ENCODE assay signal across 12 cellular contexts in genomic region chr17:3770471-3770870, GRCh38. TPM values are rescaled to one million over a fixed set of nuclear protein-coding genes. Genes with fewer than 3 reads are reported as not detected.
DNase-seq lines count a peak whose midpoint lies in the region; ATAC-seq, FAIRE-seq and TF ChIP-seq lines count a peak whose summit lies in the region.
"Had no signal": no experiment of that assay in that cellular context is flagged by ENCODE, and none has a peak within 500 bp of the region (broad histone marks: within the 10 kb centered on the region; RNA-seq: fewer than 3 reads in every experiment).

No MANE protein-coding gene starts in this region.

- H3K27ac ChIP-seq in GM12878 (ENCODE audit: control insufficient read depth, insufficient read depth) (no peak overlapping the region), neuronal stem cell (replicated peaks; ENCODE audit: low read length) (no peak overlapping the region), GM23248 (no peak overlapping the region)

- H4K20me1 ChIP-seq in Loucy (ENCODE audit: insufficient read depth, low read length, poor library complexity, severe bottlenecking) (no peaks in the 10 kb centered on the region), GM12878 (ENCODE audit: control insufficient read depth, insufficient read depth) (no peaks in the 10 kb centered on the region), GM23248 (ENCODE audit: insufficient read depth) (no peaks in the 10 kb centered on the region)

- H2AFZ ChIP-seq in Loucy (ENCODE audit: low read length) (peak overlapping the region; percentile 33), GM12878 (ENCODE audit: control insufficient read depth, low read depth, low read length) (peak overlapping the region; percentile 61), neuronal stem cell (ENCODE audit: low read length) (peak overlapping the region; percentile 87), GM23248 (no peak overlapping the region)

- POLR2A ChIA-PET in GM12878 (lab: Charles Lee): no interaction called here

- peaks cover 13% of the 10 kb centered on the region for H3F3A ChIP-seq in Loucy (ENCODE audit: low read depth)
- H3F3A ChIP-seq in GM23248 (ENCODE audit: insufficient read depth): no peaks in the 10 kb centered on the region

- no peak overlapping the region for H2BK12ac ChIP-seq in neuronal stem cell (ENCODE audit: low read length)

- no peak overlapping the region for H4K8ac ChIP-seq in neuronal stem cell (ENCODE audit: low read depth, low read length)

- peak; percentile 64 for ATAC-seq in GM12878
- ATAC-seq in HG02970 (IDR thresholded peaks at IDR 0.05; ENCODE audit: low FRiP score, unreplicated experiment): no peak

- no TSS peak for BruUV-seq in GM12878 (replicated peaks; lab: Mats Ljungman, UMichigan)

- no peaks in the 10 kb centered on the region for H3K9me3 ChIP-seq in Loucy (ENCODE audit: insufficient read depth, low read depth, low read length)
- no peaks in the 10 kb centered on the region; the same call in 2 of the 3 replicates for H3K9me3 ChIP-seq in GM12878 (replicated peaks; ENCODE audit: control insufficient read depth, insufficient read depth, low read length)
- peaks cover 0 to 2% of the 10 kb centered on the region in 2 donors for H3K9me3 ChIP-seq in neuronal stem cell (replicated peaks in 1 of 2; ENCODE audit: control insufficient read depth in 2 of 2, insufficient read depth in 1 of 2, low read depth in 1 of 2, low read length in 2 of 2)
- no peaks in the 10 kb centered on the region for H3K9me3 ChIP-seq in GM23248 (ENCODE audit: low read depth)

- peak overlapping the region; percentile 73 for H2AK5ac ChIP-seq in neuronal stem cell (ENCODE audit: low read depth, low read length)

- WGBS in GM12878 (ENCODE audit: insufficient coverage, insufficient replicate concordance, low lambda C conversion rate, missing lambda C conversion rate): 32% methylated on average over 7 of the region's 8 CpGs
- WGBS in neuronal stem cell (ENCODE audit: extremely low coverage in 2 of 2, insufficient read length in 2 of 2, insufficient replicate concordance in 1 of 2), 2 donors: no CpG with 5 or more reads among the region's 8 CpGs
- 64 to 66% methylated on average over 8 of the region's 8 CpGs for WGBS in GM23248 (ENCODE audit: low coverage in 1 of 2, low lambda C conversion rate in 2 of 2, missing lambda C conversion rate in 2 of 2), 2 experiments

- H3K79me1 ChIP-seq in neuronal stem cell (ENCODE audit: low read depth, low read length): no peaks in the 10 kb centered on the region

- H3K79me2 ChIP-seq in Loucy (ENCODE audit: insufficient read depth, low read length): no peaks in the 10 kb centered on the region
- H3K79me2 ChIP-seq in GM12878 (ENCODE audit: control insufficient read depth, insufficient read depth, low read length): no peaks in the 10 kb centered on the region
- no peaks in the 10 kb centered on the region for H3K79me2 ChIP-seq in GM23248 (ENCODE audit: insufficient read depth)

- FAIRE-seq in GM12878 (lab: Jason Lieb, UNC): no peak
- FAIRE-seq: colon had no signal

- H2BK5ac ChIP-seq in neuronal stem cell (ENCODE audit: low read length): no peak overlapping the region

- TF ChIP-seq POLR2A in GM12878 (IDR thresholded peaks at IDR 0.05; ENCODE audit: low read depth, low read length): peak; percentile 58

- H3K9ac ChIP-seq in Loucy (ENCODE audit: low read depth, low read length, poor library complexity, severe bottlenecking) (peak overlapping the region; percentile 63), GM12878 (ENCODE audit: control insufficient read depth, insufficient read depth, low read length) (no peak overlapping the region), neuronal stem cell (ENCODE audit: low read depth, low read length, poor library complexity) (no peak overlapping the region), GM23248 (no peak overlapping the region)

- no peak for TF ChIP-seq RAD21 in GM12878 (IDR thresholded peaks at IDR 0.05; ENCODE audit: insufficient read depth, low read depth, low read length)

- no peak for TF ChIP-seq EP300 in GM12878 (IDR thresholded peaks at IDR 0.05; ENCODE audit: borderline replicate concordance in 1 of 2, control insufficient read depth in 1 of 2, low read depth in 2 of 2, low read length in 2 of 2)

- H2BK15ac ChIP-seq in neuronal stem cell (ENCODE audit: low read length): no peak overlapping the region

- CTCF ChIA-PET in GM12878 (lab: Yijun Ruan, JAX): interaction anchor here (0.7 to 1.6 kb wide), 2 partner anchors 32 to 64 kb away, joined by 3 to 6 read pairs; no protein-coding TSS in a partner anchor

- RAD21 ChIA-PET in GM12878 (lab: Charles Lee; ENCODE audit: unreplicated experiment): no interaction called here

- TF ChIP-seq CTCF in GM06990 (IDR thresholded peaks at IDR 0.05; ENCODE audit: insufficient read depth, low read length, poor library complexity, severe bottlenecking): no peak
- TF ChIP-seq CTCF in Loucy (conservative IDR thresholded peaks at IDR 0.05; ENCODE audit: low read length): no peak
- no peak for TF ChIP-seq CTCF in GM12878 (IDR thresholded peaks at IDR 0.05 in 2 of 3, conservative IDR thresholded peaks at IDR 0.05 in 1 of 3; ENCODE audit: control insufficient read depth in 2 of 3, extremely low read depth in 1 of 3, insufficient read depth in 1 of 3, low read depth in 3 of 3, low read length in 3 of 3)

- intact Hi-C loops in GM12878 (cut with micrococcal nuclease; ENCODE audit: unreplicated experiment): no loop called here

- no peak overlapping the region for H2BK120ac ChIP-seq in neuronal stem cell (ENCODE audit: low read depth, low read length)

- no peaks in the 10 kb centered on the region for H3K27me3 ChIP-seq in GM06990 (replicated peaks; ENCODE audit: control insufficient read depth, insufficient read depth, low read length)
- no peaks in the 10 kb centered on the region for H3K27me3 ChIP-seq in Loucy (ENCODE audit: insufficient read depth, low read length, poor library complexity, severe bottlenecking)
- H3K27me3 ChIP-seq in GM12878 (replicated peaks in 1 of 2; ENCODE audit: control insufficient read depth in 2 of 2, insufficient read depth in 2 of 2, low read length in 1 of 2): no peaks in the 10 kb centered on the region
- H3K27me3 ChIP-seq in neuronal stem cell (ENCODE audit: control insufficient read depth in 3 of 3, insufficient read depth in 3 of 3, low read depth in 1 of 3, low read length in 3 of 3): peaks cover 0 to 5% (median 0%) of the 10 kb centered on the region in 3 experiments
- no peaks in the 10 kb centered on the region for H3K27me3 ChIP-seq in GM23248 (replicated peaks; ENCODE audit: insufficient read depth)

- no peak overlapping the region for H3K4ac ChIP-seq in neuronal stem cell (ENCODE audit: low read length)

- H3K4me2 ChIP-seq in Loucy (ENCODE audit: low read depth, low read length, poor library complexity, severe bottlenecking) (peak overlapping the region; percentile 59), GM12878 (ENCODE audit: control insufficient read depth, insufficient read depth) (no peak overlapping the region), neuronal stem cell (ENCODE audit: insufficient read depth, low read length, poor library complexity, severe bottlenecking) (no peak overlapping the region), GM23248 (ENCODE audit: unreplicated experiment) (no peak overlapping the region)

- no peak overlapping the region for H3K4me3 ChIP-seq in GM06990 (replicated peaks; ENCODE audit: low read depth, low read length)
- H3K4me3 ChIP-seq in Loucy (ENCODE audit: low read length, poor library complexity, severe bottlenecking): peak overlapping the region; percentile 49
- no peak overlapping the region for H3K4me3 ChIP-seq in GM12878
- H3K4me3 ChIP-seq in neuronal stem cell (ENCODE audit: low read length in 2 of 2): no peak overlapping the region
- H3K4me3 ChIP-seq in GM23248: no peak overlapping the region

- in situ Hi-C loops in GM12878 (cut with MboI) (no loop called here), GM23248 (cut with MboI) (no loop called here)

- peak overlapping the region; percentile 56 for H3K14ac ChIP-seq in neuronal stem cell (ENCODE audit: low read length)

- H3K23ac ChIP-seq in neuronal stem cell (ENCODE audit: low read depth, low read length, poor library complexity): peak overlapping the region; percentile 51

- DNase-seq in GM06990 (ENCODE audit: extremely low read depth, insufficient read length) (peak; percentile 54), GM12878 (ENCODE audit: low read depth, low spot score) (no peak), neuronal stem cell (ENCODE audit: low spot score) (no peak), OCI-M2 (lab: John Stamatoyannopoulos, UW; ENCODE audit: unreplicated experiment) (no peak), GM23248 (no peak), HT-29 (ENCODE audit: low spot score) (no peak)
- DNase-seq: activated CD4-positive, alpha-beta T cell treated with anti-CD3 and anti-CD28 coated beads, Interleukin-2, amount 10 ng/mL, durations not matched to agents 7 days and 5 days; GOT3; NCI-H1694 had no signal

- H3K4me1 ChIP-seq in Loucy (ENCODE audit: insufficient read depth, low read length, poor library complexity, severe bottlenecking): peaks cover 55% of the 10 kb centered on the region
- peaks cover 11% of the 10 kb centered on the region for H3K4me1 ChIP-seq in GM12878 (ENCODE audit: control insufficient read depth, insufficient read depth, low read length)
- H3K4me1 ChIP-seq in neuronal stem cell (ENCODE audit: control insufficient read depth in 2 of 2, insufficient read depth in 1 of 2, low read depth in 1 of 2, low read length in 2 of 2): peaks cover 1 to 10% of the 10 kb centered on the region in 2 donors
- H3K4me1 ChIP-seq in GM23248 (ENCODE audit: insufficient read depth): peaks cover 5% of the 10 kb centered on the region; the same call in 1 of the 2 replicates

- H3K18ac ChIP-seq in neuronal stem cell (ENCODE audit: low read length): peak overlapping the region; percentile 61

- H3K9me2 ChIP-seq in Loucy (replicated peaks; ENCODE audit: low read depth, low read length): no peaks in the 10 kb centered on the region
- H3K9me2 ChIP-seq in GM23248 (ENCODE audit: insufficient read depth): no peaks in the 10 kb centered on the region

- no peak overlapping the region for H4K91ac ChIP-seq in neuronal stem cell (ENCODE audit: low read depth, low read length, poor library complexity)

- no peaks in the 10 kb centered on the region for H3K36me3 ChIP-seq in GM06990 (ENCODE audit: control insufficient read depth, insufficient read depth, low read length)
- no peaks in the 10 kb centered on the region for H3K36me3 ChIP-seq in Loucy (ENCODE audit: insufficient read depth, low read length)
- H3K36me3 ChIP-seq in GM12878 (ENCODE audit: control insufficient read depth in 2 of 2, insufficient read depth in 2 of 2, low read length in 1 of 2): no peaks in the 10 kb centered on the region
- no peaks in the 10 kb centered on the region for H3K36me3 ChIP-seq in neuronal stem cell (replicated peaks in 1 of 2; ENCODE audit: control insufficient read depth in 2 of 2, insufficient read depth in 2 of 2, low read length in 2 of 2)
- no peaks in the 10 kb centered on the region for H3K36me3 ChIP-seq in GM23248 (ENCODE audit: low read depth)

- SMC1A ChIA-PET in GM12878 (lab: Charles Lee; ENCODE audit: uncharacterized antibody, unreplicated experiment): no interaction called here

RNA-seq across cellular contexts. Expression of gene ITGAE, which starts 30.5 kb away (rescaled TPM):
- 21.9 and 27.0 TPM in 2 replicates for total RNA-seq in GM12878 (2013; cell fraction: nucleolus; rRNA removed)
- 19.6 and 19.7 TPM in 2 replicates for total RNA-seq in GM12878 (2014; rRNA removed)
- 19.1 and 21.7 TPM in 2 replicates for total RNA-seq in GM12878 (2014; rRNA removed; fragmentation: Illumina TruSeq; extraction: Trizol)
- total RNA-seq in GM12878 (2021): 13.1 and 13.6 TPM in 2 replicates
- polyA plus RNA-seq in GM12878 (2011; ENCODE audit: low read depth): 18.6 TPM
- 41.3 TPM in 2 replicates for polyA plus RNA-seq in GM12878 (2011; rRNA removed)
- polyA plus RNA-seq in GM12878 (2011; cell fraction: cytosol; rRNA removed): 26.0 and 26.2 TPM in 2 replicates
- polyA plus RNA-seq in GM12878 (2011; cell fraction: nucleus; rRNA removed): 20.9 and 21.5 TPM in 2 replicates
- polyA plus RNA-seq in GM12878 (2012): 19.1 and 25.9 TPM in 2 replicates
- 19.2 and 19.4 TPM in 2 replicates for polyA plus RNA-seq in GM12878 (2014; fragmentation: Illumina TruSeq; extraction: Trizol)
- 100 to 1,000 TPM; 145 to 161 TPM for polyA plus RNA-seq in GM12878 (2014; fragmentation: Nextera tagmentation; extraction: Ambion mirVana)
- polyA plus RNA-seq in GM12878 (2014; rRNA removed): 28.3 and 33.9 TPM in 2 replicates
- polyA plus RNA-seq in GM12878 (2016; fragmentation: Nextera tagmentation; extraction: Ambion mirVana): 10 to 100 TPM; 48.0 to 53.0 TPM
- 5.2 and 7.2 TPM in 2 replicates for polyA minus RNA-seq in GM12878 (2011; rRNA and poly(A)+ RNA removed)
- 4.3 and 5.6 TPM in 2 replicates for polyA minus RNA-seq in GM12878 (2011; cell fraction: cytosol; rRNA and poly(A)+ RNA removed)
- polyA minus RNA-seq in GM12878 (2011; cell fraction: nucleus; rRNA and poly(A)+ RNA removed): 4.6 and 7.5 TPM in 2 replicates
- 59.7 TPM for polyA plus RNA-seq in neuronal stem cell (2013, experiment 1 of 2)
- 59.3 TPM for polyA plus RNA-seq in neuronal stem cell (2013, experiment 2 of 2)
- total RNA-seq in GM23248 (2014; rRNA removed; shearing (Covaris generic)): 11.8 and 23.3 TPM in 2 replicates
- 80.3 and 83.6 TPM in 2 replicates for polyA plus RNA-seq in GM23248 (2016; fragmentation: Nextera tagmentation; extraction: Ambion mirVana)
- total RNA-seq in HT-29 (2014; rRNA removed; shearing (Covaris generic)): 16.7 and 22.0 TPM in 2 replicates

RNA-seq across cellular contexts. Expression of gene HASPIN, which starts 46.8 kb away (rescaled TPM):
- 10.4 and 13.0 TPM in 2 replicates for total RNA-seq in GM12878 (2013; cell fraction: nucleolus; rRNA removed)
- total RNA-seq in GM12878 (2014; rRNA removed) (14.9 and 16.5 TPM in 2 replicates), GM12878 (2014; rRNA removed; fragmentation: Illumina TruSeq; extraction: Trizol) (11.7 and 13.1 TPM in 2 replicates), GM12878 (2021) (16.5 and 18.0 TPM in 2 replicates)
- polyA plus RNA-seq in GM12878 (2011; ENCODE audit: low read depth): 3.8 TPM
- polyA plus RNA-seq in GM12878 (2011; rRNA removed) (6.1 and 7.1 TPM in 2 replicates), GM12878 (2014; fragmentation: Illumina TruSeq; extraction: Trizol) (13.4 and 16.4 TPM in 2 replicates), GM12878 (2014; fragmentation: Nextera tagmentation; extraction: Ambion mirVana) (under 1 TPM; 0.80 to 0.97 TPM), GM12878 (2014; rRNA removed) (11.4 and 12.2 TPM in 2 replicates), GM12878 (2016; fragmentation: Nextera tagmentation; extraction: Ambion mirVana) (1 to 10 TPM; 8.7 TPM), GM23248 (2016; fragmentation: Nextera tagmentation; extraction: Ambion mirVana) (1.1 and 1.4 TPM in 2 replicates)
- polyA plus RNA-seq in GM12878 (2011; cell fraction: cytosol; rRNA removed): 5.5 and 6.8 TPM in 2 replicates
- 3.7 and 5.2 TPM in 2 replicates for polyA plus RNA-seq in GM12878 (2011; cell fraction: nucleus; rRNA removed)
- polyA plus RNA-seq in GM12878 (2012): 4.2 and 4.6 TPM in 2 replicates
- 10.6 and 11.2 TPM in 2 replicates for polyA minus RNA-seq in GM12878 (2011; rRNA and poly(A)+ RNA removed)
- polyA minus RNA-seq in GM12878 (2011; cell fraction: cytosol; rRNA and poly(A)+ RNA removed): 6.1 and 10.3 TPM in 2 replicates
- 5.2 and 10.4 TPM in 2 replicates for polyA minus RNA-seq in GM12878 (2011; cell fraction: nucleus; rRNA and poly(A)+ RNA removed)
- polyA plus RNA-seq in neuronal stem cell (2013, experiment 1 of 2): 12.3 TPM
- polyA plus RNA-seq in neuronal stem cell (2013, experiment 2 of 2): 12.4 TPM
- 1.9 and 3.0 TPM in 2 replicates for total RNA-seq in GM23248 (2014; rRNA removed; shearing (Covaris generic))
- 13.1 and 17.1 TPM in 2 replicates for total RNA-seq in HT-29 (2014; rRNA removed; shearing (Covaris generic))
